1 cellular context compared by ENCODE assay signal in genomic region chr17:47651704-47652103, GRCh38.
TF ChIP-seq lines count a peak whose summit lies in the region.

No MANE protein-coding gene starts in this region.

TF ChIP-seq in GM23338, 12 proteins besides CTCF, POLR2A, EP300 and RAD21 (continued from another document):
- no peak for TF ChIP-seq ZNF114 (CRISPR knock-in tag; IDR thresholded peaks at IDR 0.05)
- no peak for TF ChIP-seq EZH2 (IDR thresholded peaks at IDR 0.05; ENCODE audit: low read depth, unreplicated experiment)
- no peak for TF ChIP-seq JUNB (IDR thresholded peaks at IDR 0.05; ENCODE audit: unreplicated experiment)
